ENCODE assay signal across 17 cellular contexts in the genomic region with DNA sequence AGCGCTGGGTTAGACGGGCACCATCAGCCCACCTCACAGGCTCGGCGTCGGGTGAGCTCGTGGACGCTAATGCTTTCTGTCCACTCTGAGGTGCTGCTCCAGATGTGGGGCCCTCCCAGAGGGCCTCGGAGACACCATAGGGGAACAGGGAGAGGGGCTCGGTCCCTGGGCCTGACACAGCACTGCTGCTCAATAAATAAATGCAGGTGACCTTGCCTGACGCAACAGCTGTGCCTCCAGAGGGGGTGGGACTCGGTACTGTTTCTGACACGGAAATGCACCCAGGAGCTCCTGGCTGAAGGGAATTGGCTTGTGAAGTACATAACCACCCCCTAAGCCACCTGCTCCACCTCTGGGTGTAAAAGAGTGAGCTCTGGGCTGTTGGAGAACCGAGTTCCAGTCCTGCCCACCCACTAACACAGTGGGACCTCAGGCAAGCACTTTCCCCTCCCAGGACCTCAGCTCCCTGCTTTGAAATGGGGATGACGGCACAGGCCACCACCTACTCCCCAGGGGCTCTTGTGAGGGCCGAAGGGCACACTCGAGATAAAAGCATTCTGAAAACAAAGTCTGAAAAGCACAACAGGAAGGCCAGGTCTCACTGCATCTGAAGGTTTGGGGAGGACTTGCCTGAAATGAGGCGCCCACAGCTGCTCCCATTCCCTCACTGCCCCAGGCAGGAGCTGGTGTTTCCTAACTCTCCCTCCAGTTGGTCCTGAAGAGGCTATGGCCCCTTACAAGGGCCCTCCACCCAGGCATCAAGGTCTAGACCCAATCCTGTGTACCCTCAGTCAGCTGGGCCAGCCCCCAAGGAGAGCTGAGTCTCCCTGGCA.
A peak's percentile ranks its signal among the peaks of the same experiment; 100 is the strongest.
DNase-seq lines count a peak whose midpoint lies in the region; ATAC-seq lines count a peak whose summit lies in the region.
"Had no signal": no experiment of that assay in that cellular context is flagged by ENCODE, and none has a peak within 500 bp of the region (broad histone marks: within the 10 kb centered on the region; RNA-seq: fewer than 3 reads in every experiment).

No MANE protein-coding gene starts in this region.

- peaks cover 0 to 32% (median 28%) of the 10 kb centered on the region in 10 experiments; a peak in 16 of 20 replicates for H3K4me1 ChIP-seq in BLaER1 treated with 17β-estradiol and CSF1 and Interleukin-3, amounts not matched to agents 10 nM and 100 nM
- peaks cover 2% of the 10 kb centered on the region for H3K4me1 ChIP-seq in iPS-15b (ENCODE audit: control insufficient read depth, insufficient read depth, low read length)
- H3K4me1 ChIP-seq: SJCRH30 had no signal

- H3K9me3 ChIP-seq in BLaER1 treated with 17β-estradiol and CSF1 and Interleukin-3, amounts not matched to agents 10 nM and 100 nM (replicated peaks in 1 of 11): no peaks in the 10 kb centered on the region
- H3K9me3 ChIP-seq in iPS-15b (ENCODE audit: control insufficient read depth, insufficient read depth, low read length): no peaks in the 10 kb centered on the region
- H3K9me3 ChIP-seq: Peyer's patch, SJCRH30 had no signal

- H3K4me3 ChIP-seq in BLaER1 treated with 17β-estradiol and CSF1 and Interleukin-3, amounts not matched to agents 10 nM and 100 nM: no peak overlapping the region
- no peak overlapping the region for H3K4me3 ChIP-seq in iPS-15b (ENCODE audit: low read depth, low read length)
- H3K4me3 ChIP-seq: Peyer's patch, SJCRH30 had no signal

- DNase-seq in ELF-1 (ENCODE audit: low read depth, low spot score) (peak; percentile 38), NCI-H345 treated with DMSO at 0.1 percent for 48 hours (lab: John Stamatoyannopoulos, UW; ENCODE audit: unreplicated experiment) (peak; percentile 22)
- no peak for DNase-seq in activated effector memory CD4-positive, alpha-beta T cell treated with Interleukin-2 at 50 U/mL for 16 hours
- DNase-seq: CD4-positive, alpha-beta memory T cell; DND-41; MM.1S; NCI-H1048; NCI-H1694; NCI-H2081 treated with DMSO at 0.1 percent for 48 hours; NCI-H510A treated with DMSO at 0.1 percent for 48 hours; NCI-H774; Peyer's patch; SJCRH30 had no signal

- H4K20me1 ChIP-seq in BLaER1 treated with 17β-estradiol and CSF1 and Interleukin-3, amounts not matched to agents 10 nM and 100 nM: no peaks in the 10 kb centered on the region; a peak in 2 of 22 replicates

- H3K36me3 ChIP-seq in BLaER1 treated with 17β-estradiol and CSF1 and Interleukin-3, amounts not matched to agents 10 nM and 100 nM: no peaks in the 10 kb centered on the region
- H3K36me3 ChIP-seq in iPS-15b (ENCODE audit: control insufficient read depth, insufficient read depth, low read length): no peaks in the 10 kb centered on the region
- H3K36me3 ChIP-seq: Peyer's patch, SJCRH30 had no signal

- no peak overlapping the region for H3K27ac ChIP-seq in BLaER1 treated with 17β-estradiol and CSF1 and Interleukin-3, amounts not matched to agents 10 nM and 100 nM
- H3K27ac ChIP-seq: Peyer's patch, SJCRH30 had no signal

- H3K4me2 ChIP-seq in BLaER1 treated with 17β-estradiol and CSF1 and Interleukin-3, amounts not matched to agents 10 nM and 100 nM: peak overlapping the region in 7 of 11 experiments; percentile 22 to 72 (median 62); a peak in 15 of 22 replicates

- no peaks in the 10 kb centered on the region for H3K27me3 ChIP-seq in BLaER1 treated with 17β-estradiol and CSF1 and Interleukin-3, amounts not matched to agents 10 nM and 100 nM
- peaks cover 4% of the 10 kb centered on the region for H3K27me3 ChIP-seq in iPS-15b (ENCODE audit: control insufficient read depth, insufficient read depth, low read length)
- H3K27me3 ChIP-seq: Peyer's patch had no signal

- no peak for ATAC-seq in GM18861 (IDR thresholded peaks at IDR 0.05; ENCODE audit: unreplicated experiment)
- no peak for ATAC-seq in HG03354 (IDR thresholded peaks at IDR 0.05; ENCODE audit: poor library complexity, severe bottlenecking, unreplicated experiment)

- H3K9ac ChIP-seq in BLaER1 treated with 17β-estradiol and CSF1 and Interleukin-3, amounts not matched to agents 10 nM and 100 nM: peak overlapping the region in 2 of 11 experiments; percentile 6 to 28; a peak in 1 of 22 replicates
- peak overlapping the region; percentile 24 for H3K9ac ChIP-seq in iPS-15b (ENCODE audit: low read depth, low read length)
